ENCODE assay signal across 19 cellular contexts in the genomic region with DNA sequence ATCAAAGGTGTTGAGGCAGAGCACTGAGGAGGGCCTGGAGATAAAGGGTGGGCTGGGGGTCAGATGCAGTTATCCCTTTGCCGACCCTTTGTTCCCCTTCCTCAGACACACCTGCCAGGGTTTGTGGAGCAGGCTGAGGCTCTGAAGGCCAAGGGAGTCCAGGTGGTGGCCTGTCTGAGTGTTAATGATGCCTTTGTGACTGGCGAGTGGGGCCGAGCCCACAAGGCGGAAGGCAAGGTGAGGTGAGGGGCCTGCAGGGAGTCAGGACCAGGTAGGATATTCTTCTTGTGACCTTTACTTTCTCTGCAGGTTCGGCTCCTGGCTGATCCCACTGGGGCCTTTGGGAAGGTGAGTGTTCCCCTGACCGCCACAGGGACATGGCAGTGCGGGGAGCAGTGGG. TPM values are rescaled to one million over a fixed set of nuclear protein-coding genes. Genes with fewer than 3 reads are reported as not detected.
DNase-seq lines count a peak whose midpoint lies in the region; ATAC-seq, FAIRE-seq and TF ChIP-seq lines count a peak whose summit lies in the region.
"Had no signal": no experiment of that assay in that cellular context is flagged by ENCODE, and none has a peak within 500 bp of the region (broad histone marks: within the 10 kb centered on the region; RNA-seq: fewer than 3 reads in every experiment).

No MANE protein-coding gene starts in this region.

- H3K9me3 Mint-ChIP-seq in activated T-cell treated with anti-CD3 and anti-CD28 coated beads, Interleukin-2, amount 50 U/mL, for 72 hours: no peaks in the 10 kb centered on the region
- no peaks in the 10 kb centered on the region for H3K9me3 Mint-ChIP-seq in MCF 10A (ENCODE audit: unreplicated experiment)
- no peaks in the 10 kb centered on the region for H3K9me3 Mint-ChIP-seq in type B pancreatic cell
- H3K9me3 Mint-ChIP-seq: activated naive CD4-positive, alpha-beta T cell treated with anti-CD3 and anti-CD28 coated beads, Interleukin-2, amount 50 U/mL, for 24 hours; CD4-positive, CD25-positive, alpha-beta regulatory T cell had no signal

- H3K27ac Mint-ChIP-seq in activated T-cell treated with anti-CD3 and anti-CD28 coated beads, Interleukin-2, amount 50 U/mL, for 72 hours: peak overlapping the region; percentile 78
- peak overlapping the region; percentile 93 for H3K27ac Mint-ChIP-seq in MCF 10A (ENCODE audit: low read depth, unreplicated experiment)
- peak overlapping the region; percentile 100 for H3K27ac Mint-ChIP-seq in type B pancreatic cell
- H3K27ac Mint-ChIP-seq: activated naive CD4-positive, alpha-beta T cell treated with anti-CD3 and anti-CD28 coated beads, Interleukin-2, amount 50 U/mL, for 24 hours had no signal

- no peaks in the 10 kb centered on the region for H3K9me3 ChIP-seq in mucosa of rectum (ENCODE audit: control insufficient read depth in 2 of 2, low read length in 2 of 2)

- BruUV-seq in MCF 10A (replicated peaks; lab: Mats Ljungman, UMichigan): no TSS peak

- H3K4me3 Mint-ChIP-seq in activated T-cell treated with anti-CD3 and anti-CD28 coated beads, Interleukin-2, amount 50 U/mL, for 72 hours: no peak overlapping the region
- peak overlapping the region; percentile 86 for H3K4me3 Mint-ChIP-seq in MCF 10A (ENCODE audit: unreplicated experiment)
- peak overlapping the region; percentile 75 for H3K4me3 Mint-ChIP-seq in type B pancreatic cell
- H3K4me3 Mint-ChIP-seq: activated naive CD4-positive, alpha-beta T cell treated with anti-CD3 and anti-CD28 coated beads, Interleukin-2, amount 50 U/mL, for 24 hours had no signal

- H3K4me3 ChIP-seq in mucosa of rectum (ENCODE audit: low read length in 2 of 2): peak overlapping the region; percentile 5 to 6

- peaks cover 16 to 23% of the 10 kb centered on the region in 2 donors for H3K36me3 ChIP-seq in mucosa of rectum (ENCODE audit: control insufficient read depth in 2 of 2, insufficient read depth in 2 of 2, low read length in 2 of 2)

- peaks cover 45 to 48% of the 10 kb centered on the region in 2 donors for H3K4me1 ChIP-seq in mucosa of rectum (ENCODE audit: control insufficient read depth in 2 of 2, insufficient read depth in 2 of 2, low read length in 2 of 2)

- H3K9ac ChIP-seq in mucosa of rectum (ENCODE audit: low read depth in 1 of 2, low read length in 2 of 2): peak overlapping the region; percentile 41 to 88

- no peak for FAIRE-seq in frontal cortex (lab: Jason Lieb, UNC)

- no peaks in the 10 kb centered on the region for H3K27me3 ChIP-seq in mucosa of rectum (ENCODE audit: control insufficient read depth in 2 of 2, insufficient read depth in 2 of 2, low read length in 2 of 2)
- H3K27me3 ChIP-seq: foreskin keratinocyte had no signal

- DNase-seq in activated T-cell treated with anti-CD3 and anti-CD28 coated beads, Interleukin-2, amount 50 U/mL, for 72 hours: no peak
- no peak for DNase-seq in activated T-cell treated with anti-CD3 and anti-CD28 coated beads, Interleukin-2, amount 50 U/mL, for 48 hours
- DNase-seq in MCF 10A (ENCODE audit: unreplicated experiment): no peak
- no peak for DNase-seq in type B pancreatic cell (ENCODE audit: extremely low spot score, unreplicated experiment)
- DNase-seq in frontal cortex (ENCODE audit: low spot score in 2 of 2): no peak
- no peak for DNase-seq in activated CD4-positive, alpha-beta T cell treated with anti-CD3 and anti-CD28 coated beads for 1 hour
- DNase-seq: caudate nucleus; CD4-positive, CD25-positive, alpha-beta regulatory T cell; foreskin keratinocyte; GOT3; NCI-H187; NCI-H446 treated with DMSO at 0.1 percent for 48 hours; nucleus accumbens had no signal

- peaks cover 9% of the 10 kb centered on the region in 2 donors for H3K36me3 Mint-ChIP-seq in activated T-cell treated with anti-CD3 and anti-CD28 coated beads, Interleukin-2, amount 50 U/mL, for 72 hours (ENCODE audit: insufficient read depth in 2 of 2)
- peaks cover 43% of the 10 kb centered on the region for H3K36me3 Mint-ChIP-seq in MCF 10A (ENCODE audit: insufficient read depth, unreplicated experiment)
- H3K36me3 Mint-ChIP-seq in type B pancreatic cell: peaks cover 8% of the 10 kb centered on the region

- peaks cover 50% of the 10 kb centered on the region for H3K4me1 Mint-ChIP-seq in activated T-cell treated with anti-CD3 and anti-CD28 coated beads, Interleukin-2, amount 50 U/mL, for 72 hours (ENCODE audit: low read depth)
- H3K4me1 Mint-ChIP-seq in MCF 10A (ENCODE audit: insufficient read depth, unreplicated experiment): peaks cover 40% of the 10 kb centered on the region
- H3K4me1 Mint-ChIP-seq in type B pancreatic cell (ENCODE audit: unreplicated experiment): peaks cover 21% of the 10 kb centered on the region

- H3K27ac ChIP-seq in mucosa of rectum (ENCODE audit: low read depth in 2 of 2, low read length in 2 of 2): peak overlapping the region; percentile 98 to 100

- TF ChIP-seq CTCF in MCF 10A (IDR thresholded peaks at IDR 0.05; ENCODE audit: unreplicated experiment) (no peak), type B pancreatic cell (conservative IDR thresholded peaks at IDR 0.05) (no peak)

- no peak for ATAC-seq in activated T-cell treated with anti-CD3 and anti-CD28 coated beads, Interleukin-2, amount 50 U/mL, for 72 hours (replicated peaks in 1 of 2)
- ATAC-seq in GM21528 (IDR thresholded peaks at IDR 0.05; ENCODE audit: low FRiP score, unreplicated experiment): no peak
- ATAC-seq: foreskin keratinocyte had no signal

- POLR2A ChIA-PET in MCF 10A (lab: Yijun Ruan, JAX): interaction anchor here (0.8 to 5.6 kb wide), 4 partner anchors 16 to 81 kb away, joined by 3 to 285 read pairs (median 22); a partner anchor contains a TSS

- no peaks in the 10 kb centered on the region for H3K27me3 Mint-ChIP-seq in activated T-cell treated with anti-CD3 and anti-CD28 coated beads, Interleukin-2, amount 50 U/mL, for 72 hours (ENCODE audit: low read depth)
- H3K27me3 Mint-ChIP-seq in MCF 10A (ENCODE audit: insufficient read depth, unreplicated experiment) (no peaks in the 10 kb centered on the region), type B pancreatic cell (no peaks in the 10 kb centered on the region)
- H3K27me3 Mint-ChIP-seq: activated naive CD4-positive, alpha-beta T cell treated with anti-CD3 and anti-CD28 coated beads, Interleukin-2, amount 50 U/mL, for 24 hours; CD4-positive, CD25-positive, alpha-beta regulatory T cell had no signal

- intact Hi-C loops in MCF 10A (cut with micrococcal nuclease): no loop called here

- CTCF ChIA-PET in MCF 10A (lab: Yijun Ruan, JAX): interaction anchor here (0.6 to 10.2 kb wide), 4 partner anchors 11 to 69 kb away, joined by 3 to 148 read pairs (median 50); a partner anchor contains a TSS

RNA-seq across cellular contexts. Expression of a gene that starts 2.6 kb away (rescaled TPM):
- 100 to 1,000 TPM; 134 to 138 TPM for total RNA-seq in activated T-cell treated with anti-CD3 and anti-CD28 coated beads, Interleukin-2, amount 50 U/mL, for 72 hours
- total RNA-seq in MCF 10A (2022) (274 and 302 TPM in 2 replicates), type B pancreatic cell (ENCODE audit: low replicate concordance) (166 and 227 TPM in 2 replicates), frontal cortex (129 TPM)

RNA-seq across cellular contexts. Expression of a gene that starts 3.2 kb away (rescaled TPM):
- total RNA-seq in activated T-cell treated with anti-CD3 and anti-CD28 coated beads, Interleukin-2, amount 50 U/mL, for 72 hours: 100 to 1,000 TPM; 145 to 154 TPM
- 284 and 354 TPM in 2 replicates for total RNA-seq in MCF 10A (2022)
- total RNA-seq in type B pancreatic cell (ENCODE audit: low replicate concordance): 160 and 198 TPM in 2 replicates
- 103 TPM for total RNA-seq in frontal cortex

RNA-seq across cellular contexts. Expression of a gene that starts 15.2 kb away (rescaled TPM):
- 10 to 100 TPM; 40.5 to 42.4 TPM for total RNA-seq in activated T-cell treated with anti-CD3 and anti-CD28 coated beads, Interleukin-2, amount 50 U/mL, for 72 hours
- total RNA-seq in MCF 10A (2022) (52.0 and 63.4 TPM in 2 replicates), type B pancreatic cell (ENCODE audit: low replicate concordance) (41.7 and 76.0 TPM in 2 replicates), frontal cortex (12.6 TPM)

RNA-seq across cellular contexts. Expression of a gene that starts 19.4 kb away (rescaled TPM):
- total RNA-seq in activated T-cell treated with anti-CD3 and anti-CD28 coated beads, Interleukin-2, amount 50 U/mL, for 72 hours: 100 to 1,000 TPM; 119 to 126 TPM
- total RNA-seq in MCF 10A (2022) (4.2 and 6.0 TPM in 2 replicates), type B pancreatic cell (ENCODE audit: low replicate concordance) (2.8 and 3.1 TPM in 2 replicates), frontal cortex (0.82 TPM)

RNA-seq across cellular contexts. Expression of a gene that starts 20.4 kb away (rescaled TPM):
- total RNA-seq in activated T-cell treated with anti-CD3 and anti-CD28 coated beads, Interleukin-2, amount 50 U/mL, for 72 hours: 1 to 10 TPM in 1 of 2 donors, under 1 TPM in 1; 0.53 to 1.1 TPM
- total RNA-seq in MCF 10A (2022) (0.68 TPM in 1 of 2 replicates, not detected in the other), type B pancreatic cell (ENCODE audit: low replicate concordance) (not detected in 2 replicates), frontal cortex (0.82 TPM)
- total RNA-seq: A673; CD4-positive, CD25-positive, alpha-beta regulatory T cell; lung microvascular endothelial cell; ureter had no signal

Comparison
In these comparisons a context has a peak if more than half of its experiments do, and no peak if none do; other contexts are left out.
1. H3K4me3 Mint-ChIP-seq: peak in MCF 10A (single experiment) and type B pancreatic cell (single experiment); none in activated T-cell treated with anti-CD3 and anti-CD28 coated beads, Interleukin-2, amount 50 U/mL, for 72 hours (0 of 2).
2. Peak in every context shown above with its lines, with median percentiles within 50 percentile points of each other: H3K27ac Mint-ChIP-seq.